ENCODE assay signal across 11 cellular contexts in the genomic region with DNA sequence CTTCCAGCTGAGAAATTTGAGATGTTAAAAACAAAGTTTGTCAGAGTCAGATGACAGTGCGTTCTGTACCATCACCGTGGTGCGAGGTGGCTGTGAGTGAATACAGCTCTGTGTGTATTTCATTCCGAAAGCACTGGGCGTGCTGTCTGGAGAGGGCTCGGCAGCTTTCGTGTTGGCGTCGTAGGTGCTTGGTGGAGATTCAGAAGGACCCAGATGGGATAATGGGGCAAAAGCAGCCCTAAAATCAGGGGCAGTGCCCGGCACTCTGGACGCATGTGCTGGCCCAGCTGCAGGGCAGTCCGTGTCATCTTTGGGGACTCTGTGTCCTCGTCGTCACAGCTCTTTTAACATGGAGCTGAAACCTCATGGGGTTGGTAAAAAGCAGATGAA.
DNase-seq lines count a peak whose midpoint lies in the region; ATAC-seq and TF ChIP-seq lines count a peak whose summit lies in the region.
"Had no signal": no experiment of that assay in that cellular context is flagged by ENCODE, and none has a peak within 500 bp of the region (broad histone marks: within the 10 kb centered on the region; RNA-seq: fewer than 3 reads in every experiment).

No MANE protein-coding gene starts in this region.

- ATAC-seq in heart left ventricle (peak in 3 of 4 donors; percentile 57 to 87 (median 68)), Right ventricle myocardium inferior (no peak)
- ATAC-seq: K562, natural killer cell had no signal

- H3K36me3 ChIP-seq in heart left ventricle (peaks cover 0 to 18% (median 15%) of the 10 kb centered on the region in 9 donors), urinary bladder (ENCODE audit: insufficient read depth) (no peaks in the 10 kb centered on the region)

- H3K9me3 Mint-ChIP-seq in type B pancreatic cell: no peaks in the 10 kb centered on the region
- H3K9me3 Mint-ChIP-seq: natural killer cell had no signal

- H3K27ac ChIP-seq in heart left ventricle: peak overlapping the region in 3 of 12 donors; percentile 28 to 66 (median 46)
- H3K27ac ChIP-seq in cingulate gyrus (ENCODE audit: low read depth, low read length): peak overlapping the region; percentile 95
- peak overlapping the region; percentile 78 for H3K27ac ChIP-seq in urinary bladder (ENCODE audit: low read depth)

- H3K27ac Mint-ChIP-seq in type B pancreatic cell: no peak overlapping the region

- TF ChIP-seq POLR2A in heart left ventricle (IDR thresholded peaks at IDR 0.05): no peak

- H3K4me1 ChIP-seq in heart left ventricle (peaks cover 0 to 10% (median 0%) of the 10 kb centered on the region in 12 donors), urinary bladder (ENCODE audit: insufficient read depth) (no peaks in the 10 kb centered on the region)

- no peaks in the 10 kb centered on the region for H3K9me3 ChIP-seq in heart left ventricle

- H3K27me3 Mint-ChIP-seq in type B pancreatic cell: no peaks in the 10 kb centered on the region
- H3K27me3 Mint-ChIP-seq: B cell had no signal

- no peaks in the 10 kb centered on the region for H3K27me3 ChIP-seq in heart left ventricle

- TF ChIP-seq CTCF in heart left ventricle (IDR thresholded peaks at IDR 0.05) (no peak), type B pancreatic cell (conservative IDR thresholded peaks at IDR 0.05) (no peak)

- H3K4me3 ChIP-seq in heart left ventricle: no peak overlapping the region
- no peak overlapping the region for H3K4me3 ChIP-seq in urinary bladder (ENCODE audit: low read depth, low read length)
- H3K4me3 ChIP-seq: K562 had no signal

- H3K36me3 Mint-ChIP-seq in type B pancreatic cell: peaks cover 22% of the 10 kb centered on the region
- H3K36me3 Mint-ChIP-seq: natural killer cell had no signal

- no peak overlapping the region for H3K4me3 Mint-ChIP-seq in type B pancreatic cell
- H3K4me3 Mint-ChIP-seq: B cell, natural killer cell had no signal

- peaks cover 26% of the 10 kb centered on the region for H3K4me1 Mint-ChIP-seq in type B pancreatic cell (ENCODE audit: unreplicated experiment)

- 89 to 92% (median 90%) methylated on average over 14 of the region's 14 CpGs for WGBS in heart left ventricle, 4 donors
- 83% methylated on average over 14 of the region's 14 CpGs for WGBS in urinary bladder

- DNase-seq in heart left ventricle (no peak), Right ventricle myocardium inferior (ENCODE audit: missing footprints) (no peak), myocyte (ENCODE audit: low read depth) (peak; percentile 58), DMS53 (lab: John Stamatoyannopoulos, UW) (no peak), type B pancreatic cell (ENCODE audit: extremely low spot score, unreplicated experiment) (no peak), middle frontal gyrus (ENCODE audit: extremely low spot score, low spot score) (no peak)
- DNase-seq: natural killer cell had no signal

- intact Hi-C loops in heart left ventricle (cut with DNase I): no loop called here
- intact Hi-C loops in Right ventricle myocardium inferior (cut with DNase I): no loop called here
